In genomic region chr2:125405816-125406215, GRCh38 we compare ENCODE assay signal across 13 cellular contexts.
A peak's percentile ranks its signal among the peaks of the same experiment; 100 is the strongest.
DNase-seq lines count a peak whose midpoint lies in the region; ATAC-seq and TF ChIP-seq lines count a peak whose summit lies in the region.
"Had no signal": no experiment of that assay in that cellular context is flagged by ENCODE, and none has a peak within 500 bp of the region (broad histone marks: within the 10 kb centered on the region; RNA-seq: fewer than 3 reads in every experiment).

No MANE protein-coding gene starts in this region.

- no peaks in the 10 kb centered on the region for H3K79me2 ChIP-seq in mammary epithelial cell (ENCODE audit: insufficient read depth, low read length)

- CTCF ChIA-PET in mammary epithelial cell (lab: Charles Lee; ENCODE audit: low non-redundant PET): interaction anchor here (1.0 kb wide), 1 partner anchor 340 kb away, joined by 5 read pairs; no protein-coding TSS in a partner anchor

- WGBS in mammary epithelial cell (ENCODE audit: low coverage, missing lambda C conversion rate): 0% methylated on average over 2 of the region's 2 CpGs
- WGBS in heart right ventricle, 2 donors: 19 to 24% methylated on average over 2 of the region's 2 CpGs

- DNase-seq in AG09309 (ENCODE audit: low read depth): peak; percentile 47
- peak; percentile 26 for DNase-seq in LoVo (ENCODE audit: low spot score)
- peak; percentile 63 for DNase-seq in mammary epithelial cell
- DNase-seq in kidney glomerular epithelial cell (lab: John Stamatoyannopoulos, UW): peak; percentile 91
- no peak for DNase-seq in CD1c-positive myeloid dendritic cell (ENCODE audit: extremely low spot score)
- no peak for DNase-seq in heart right ventricle
- no peak for DNase-seq in activated T-cell treated with anti-CD3 and anti-CD28 coated beads, Interleukin-2, amount 50 U/mL, for 48 hours
- no peak for DNase-seq in OCI-M2 (lab: John Stamatoyannopoulos, UW; ENCODE audit: unreplicated experiment)
- DNase-seq: activated naive CD4-positive, alpha-beta T cell treated with anti-CD3 and anti-CD28 coated beads for 36 hours; CD4-positive, CD25-positive, alpha-beta regulatory T cell; esophagus squamous epithelium; NCI-H1417 treated with DMSO at 0.1 percent for 48 hours had no signal

- no peak for ATAC-seq in heart right ventricle
- ATAC-seq: activated CD4-positive, CD25-positive, alpha-beta regulatory T cell treated with anti-CD3 and anti-CD28 coated beads, Interleukin-2, amount 50 U/mL, for 24 hours had no signal

- intact Hi-C loops in mammary epithelial cell (cut with micrococcal nuclease) (no loop called here), heart right ventricle (cut with DNase I) (no loop called here)

- no peaks in the 10 kb centered on the region for H3K4me1 ChIP-seq in mammary epithelial cell (ENCODE audit: insufficient read depth, low read length)
- no peaks in the 10 kb centered on the region for H3K4me1 ChIP-seq in heart right ventricle
- H3K4me1 ChIP-seq: esophagus squamous epithelium had no signal

- dilution Hi-C loops in mammary epithelial cell (cut with HindIII; ENCODE audit: low sequenced_read_pairs): no loop called here

- peak overlapping the region; percentile 29 for H3K27ac ChIP-seq in mammary epithelial cell (ENCODE audit: insufficient read depth, low read depth, low read length)
- H3K27ac ChIP-seq in heart right ventricle: no peak overlapping the region
- H3K27ac ChIP-seq: esophagus squamous epithelium had no signal

- H3K27me3 ChIP-seq in mammary epithelial cell (ENCODE audit: insufficient read depth, low read length): no peaks in the 10 kb centered on the region
- H3K27me3 ChIP-seq in heart right ventricle: no peaks in the 10 kb centered on the region
- H3K27me3 ChIP-seq: esophagus squamous epithelium had no signal

- H2AFZ ChIP-seq in mammary epithelial cell (ENCODE audit: low read depth, low read length): no peak overlapping the region

- TF ChIP-seq CTCF in AG09309 (IDR thresholded peaks at IDR 0.05; ENCODE audit: control insufficient read depth, insufficient read depth, low read depth, low read length, missing control alignments): no peak
- TF ChIP-seq CTCF in mammary epithelial cell (conservative IDR thresholded peaks at IDR 0.05 in 1 of 2, IDR thresholded peaks at IDR 0.05 in 1 of 2; ENCODE audit: extremely low read depth in 1 of 2, insufficient read depth in 1 of 2, low read depth in 1 of 2, low read length in 2 of 2): no peak
- no peak for TF ChIP-seq CTCF in heart right ventricle (IDR thresholded peaks at IDR 0.05)

- no peak overlapping the region for H3K9ac ChIP-seq in mammary epithelial cell (ENCODE audit: insufficient read depth, low read length)

- in situ Hi-C loops in mammary epithelial cell (cut with MboI; ENCODE audit: low sequenced_read_pairs in 2 of 2): no loop called here

- peak overlapping the region; percentile 30 for H3K4me2 ChIP-seq in mammary epithelial cell (ENCODE audit: insufficient read depth, low read depth, low read length)

- no peaks in the 10 kb centered on the region for H4K20me1 ChIP-seq in mammary epithelial cell (ENCODE audit: insufficient read depth, low read length)

- H3K4me3 ChIP-seq in AG09309 (ENCODE audit: control insufficient read depth, low read depth, low read length) (no peak overlapping the region), mammary epithelial cell (replicated peaks in 1 of 3; ENCODE audit: insufficient read depth in 1 of 3, low read depth in 2 of 3, low read length in 3 of 3) (no peak overlapping the region), heart right ventricle (no peak overlapping the region)
- H3K4me3 ChIP-seq: esophagus squamous epithelium had no signal

- BruUV-seq in mammary epithelial cell (replicated peaks; lab: Mats Ljungman, UMichigan): no TSS peak

- H3K9me3 ChIP-seq in mammary epithelial cell (replicated peaks; ENCODE audit: insufficient read depth, low read length) (no peaks in the 10 kb centered on the region), heart right ventricle (no peaks in the 10 kb centered on the region)
- H3K9me3 ChIP-seq: esophagus squamous epithelium had no signal

- H3K36me3 ChIP-seq in mammary epithelial cell (ENCODE audit: insufficient read depth, low read length): no peaks in the 10 kb centered on the region
- no peaks in the 10 kb centered on the region for H3K36me3 ChIP-seq in heart right ventricle
- H3K36me3 ChIP-seq: esophagus squamous epithelium had no signal

Comparison
In these comparisons a context has a peak if more than half of its experiments do, and no peak if none do; other contexts are left out.
1. DNase-seq: peak in AG09309 (single experiment), LoVo (single experiment), mammary epithelial cell (single experiment) and kidney glomerular epithelial cell (single experiment); none in CD1c-positive myeloid dendritic cell (single experiment), heart right ventricle (0 of 2), activated T-cell treated with anti-CD3 and anti-CD28 coated beads, Interleukin-2, amount 50 U/mL, for 48 hours (0 of 2) and OCI-M2 (single experiment).